Comparison of ENCODE assay signal across 12 cellular contexts in genomic region chr1:29682918-29683314, GRCh38.
DNase-seq lines count a peak whose midpoint lies in the region; ATAC-seq and TF ChIP-seq lines count a peak whose summit lies in the region.
"Had no signal": no experiment of that assay in that cellular context is flagged by ENCODE, and none has a peak within 500 bp of the region (broad histone marks: within the 10 kb centered on the region; RNA-seq: fewer than 3 reads in every experiment).

No MANE protein-coding gene starts in this region.

- H3K27ac Mint-ChIP-seq in WTC11: 0 out of 2 replicates have a peak overlapping the region, but pooled peaks have one; percentile 66

- peak overlapping the region; percentile 23 for H3K4me3 ChIP-seq in neural cell (ENCODE audit: low read length)
- H3K4me3 ChIP-seq: PC-9 had no signal

- H3K4me1 Mint-ChIP-seq in WTC11: peaks cover 23% of the 10 kb centered on the region
- H3K4me1 Mint-ChIP-seq in activated T-cell treated with anti-CD3 and anti-CD28 coated beads, Interleukin-2, amount 50 U/mL, for 4 hours (ENCODE audit: low read depth): no peaks in the 10 kb centered on the region

- peak; percentile 69 for DNase-seq in DMS79 treated with DMSO at 0.1 percent for 48 hours (lab: John Stamatoyannopoulos, UW)
- DNase-seq in NCI-H1092 (lab: John Stamatoyannopoulos, UW): peak; percentile 69
- DNase-seq in WTC11 (ENCODE audit: low spot score): no peak
- DNase-seq in activated T-cell treated with anti-CD3 and anti-CD28 coated beads, Interleukin-2, amount 50 U/mL, for 4 hours: no peak
- no peak for DNase-seq in globus pallidus (ENCODE audit: low spot score)
- DNase-seq: NCI-H1048, PC-9 had no signal

- H3K27ac ChIP-seq in neural cell (ENCODE audit: low read length): peak overlapping the region; percentile 89
- H3K27ac ChIP-seq: HL-60, PC-9 had no signal

- H4K20me1 ChIP-seq in neural cell (ENCODE audit: insufficient read depth): no peaks in the 10 kb centered on the region

- H3K9ac ChIP-seq in neural cell (ENCODE audit: low read length): peak overlapping the region; percentile 66

- TF ChIP-seq RAD21 in neural cell (conservative IDR thresholded peaks at IDR 0.05): peak; percentile 18

- peaks cover 8% of the 10 kb centered on the region for H3K9me3 Mint-ChIP-seq in WTC11
- no peaks in the 10 kb centered on the region for H3K9me3 Mint-ChIP-seq in activated T-cell treated with anti-CD3 and anti-CD28 coated beads, Interleukin-2, amount 50 U/mL, for 4 hours

- H3K79me2 ChIP-seq in neural cell (replicated peaks; ENCODE audit: insufficient read depth, low read length): no peaks in the 10 kb centered on the region

- ATAC-seq in WTC11 (no peak; the same call in 1 of the 2 replicates), HG03025 (IDR thresholded peaks at IDR 0.05; ENCODE audit: low FRiP score, unreplicated experiment) (no peak), GM21381 (IDR thresholded peaks at IDR 0.05; ENCODE audit: unreplicated experiment) (no peak)
- ATAC-seq in activated T-cell treated with anti-CD3 and anti-CD28 coated beads, Interleukin-2, amount 50 U/mL, for 4 hours: no peak
- ATAC-seq: esophagus mucosa had no signal

- CTCF ChIA-PET in WTC11 (lab: Charles Lee): interaction anchor here (1.2 to 1.5 kb wide), 3 partner anchors 21 to 42 kb away, joined by 3 to 9 read pairs (median 3); no protein-coding TSS in a partner anchor

- no peaks in the 10 kb centered on the region for H3K27me3 Mint-ChIP-seq in WTC11 (ENCODE audit: low read depth)
- H3K27me3 Mint-ChIP-seq in activated T-cell treated with anti-CD3 and anti-CD28 coated beads, Interleukin-2, amount 50 U/mL, for 4 hours (ENCODE audit: low read depth): peaks cover 9% of the 10 kb centered on the region

- no peak for TF ChIP-seq EP300 in neural cell (conservative IDR thresholded peaks at IDR 0.05; ENCODE audit: poor library complexity, severe bottlenecking)

- POLR2A ChIA-PET in WTC11 (lab: Charles Lee): no interaction called here

- no peaks in the 10 kb centered on the region for H3K27me3 ChIP-seq in neural cell (ENCODE audit: insufficient read depth, low read depth, low read length)

- H3F3A ChIP-seq in neural cell (ENCODE audit: insufficient read depth, low read length, poor library complexity, severe bottlenecking): peaks cover 9% of the 10 kb centered on the region

- H3K4me2 ChIP-seq in neural cell (ENCODE audit: low read length): no peak overlapping the region
- H3K4me2 ChIP-seq: PC-9 had no signal

- no peaks in the 10 kb centered on the region for H3K9me2 ChIP-seq in neural cell (ENCODE audit: insufficient read depth, low read length)

- H3K4me3 Mint-ChIP-seq in WTC11: no peak overlapping the region
- no peak overlapping the region for H3K4me3 Mint-ChIP-seq in activated T-cell treated with anti-CD3 and anti-CD28 coated beads, Interleukin-2, amount 50 U/mL, for 4 hours

- H3K36me3 Mint-ChIP-seq in WTC11: peaks cover 4% of the 10 kb centered on the region
- no peaks in the 10 kb centered on the region for H3K36me3 Mint-ChIP-seq in activated T-cell treated with anti-CD3 and anti-CD28 coated beads, Interleukin-2, amount 50 U/mL, for 4 hours (ENCODE audit: insufficient read depth)

- peak overlapping the region; percentile 51 for H2AFZ ChIP-seq in neural cell (ENCODE audit: low read depth, low read length)
- H2AFZ ChIP-seq: PC-9 had no signal

- H3K36me3 ChIP-seq in neural cell (ENCODE audit: insufficient read depth, low read length): no peaks in the 10 kb centered on the region

- TF ChIP-seq CTCF in WTC11 (IDR thresholded peaks at IDR 0.05): no peak
- no peak for TF ChIP-seq CTCF in neural cell (IDR thresholded peaks at IDR 0.05; ENCODE audit: poor library complexity, severe bottlenecking)

- no peaks in the 10 kb centered on the region for H3K9me3 ChIP-seq in neural cell (ENCODE audit: low read length)

TF ChIP-seq in WTC11, 78 proteins besides CTCF, POLR2A, EP300 and RAD21 (continues in another document):
- no peak for TF ChIP-seq JAZF1 (CRISPR knock-in tag; IDR thresholded peaks at IDR 0.05)
- TF ChIP-seq ZBTB21 (CRISPR knock-in tag; IDR thresholded peaks at IDR 0.05; ENCODE audit: borderline replicate concordance): no peak
- no peak for TF ChIP-seq GABPB1 (CRISPR knock-in tag; IDR thresholded peaks at IDR 0.05)
- TF ChIP-seq IRF1 (CRISPR knock-in tag; IDR thresholded peaks at IDR 0.05): no peak
- no peak for TF ChIP-seq RELA (CRISPR knock-in tag; IDR thresholded peaks at IDR 0.05; ENCODE audit: borderline replicate concordance)
- no peak for TF ChIP-seq ESRRA (CRISPR knock-in tag; IDR thresholded peaks at IDR 0.05; ENCODE audit: borderline replicate concordance)
- TF ChIP-seq ZNF425 (CRISPR knock-in tag; conservative IDR thresholded peaks at IDR 0.05): no peak
- no peak for TF ChIP-seq CREM (CRISPR knock-in tag; IDR thresholded peaks at IDR 0.05)
- no peak for TF ChIP-seq USF2 (CRISPR knock-in tag; IDR thresholded peaks at IDR 0.05)

TF ChIP-seq in neural cell, 6 proteins besides CTCF, POLR2A, EP300 and RAD21:
- TF ChIP-seq SMC3 (conservative IDR thresholded peaks at IDR 0.05; ENCODE audit: poor library complexity) (peak; percentile 17), MXI1 (conservative IDR thresholded peaks at IDR 0.05; ENCODE audit: poor library complexity, severe bottlenecking) (no peak)

Comparison
In these comparisons a context has a peak if more than half of its experiments do, and no peak if none do; other contexts are left out.
1. DNase-seq: peak in DMS79 treated with DMSO at 0.1 percent for 48 hours (single experiment) and NCI-H1092 (single experiment); none in WTC11 (single experiment), activated T-cell treated with anti-CD3 and anti-CD28 coated beads, Interleukin-2, amount 50 U/mL, for 4 hours (single experiment) and globus pallidus (single experiment).